1 cellular context compared by ENCODE assay signal in genomic region chr6:159969921-159970320, GRCh38.
A peak's percentile ranks its signal among the peaks of the same experiment; 100 is the strongest.
TF ChIP-seq lines count a peak whose summit lies in the region.

No MANE protein-coding gene starts in this region.

TF ChIP-seq in HepG2, 621 proteins besides CTCF, POLR2A, EP300 and RAD21 (continued from another document and continues in another):
- TF ChIP-seq ZNF570 (CRISPR knock-in tag; IDR thresholded peaks at IDR 0.05; ENCODE audit: borderline replicate concordance) (no peak), TFE3 (CRISPR knock-in tag; IDR thresholded peaks at IDR 0.05) (peak; percentile 70; the same call in 1 of the 2 replicates), ZNF3 (CRISPR knock-in tag; IDR thresholded peaks at IDR 0.05) (no peak), ZNF282 (IDR thresholded peaks at IDR 0.05; ENCODE audit: partially characterized antibody) (no peak), GATAD2A (CRISPR knock-in tag; IDR thresholded peaks at IDR 0.05) (0 out of 2 replicates have a peak, but pooled peaks have one; percentile 22), ZNF839 (CRISPR knock-in tag; IDR thresholded peaks at IDR 0.05; ENCODE audit: borderline replicate concordance) (no peak), PATZ1 (CRISPR knock-in tag; IDR thresholded peaks at IDR 0.05) (peak; percentile 11; the same call in 1 of the 2 replicates), PHF5A (CRISPR knock-in tag; IDR thresholded peaks at IDR 0.05; ENCODE audit: low read depth, unreplicated experiment) (no peak), SMARCC2 (IDR thresholded peaks at IDR 0.05) (no peak), PHF20 (CRISPR knock-in tag; IDR thresholded peaks at IDR 0.05) (no peak), KLF9 (CRISPR knock-in tag; IDR thresholded peaks at IDR 0.05; ENCODE audit: low read depth) (no peak), ZNF552 (CRISPR knock-in tag; IDR thresholded peaks at IDR 0.05; ENCODE audit: borderline replicate concordance) (no peak), POLR2AphosphoS2 (IDR thresholded peaks at IDR 0.05; ENCODE audit: low read depth, low read length) (peak; percentile 75; the same call in 1 of the 2 replicates), ZNF879 (CRISPR knock-in tag; IDR thresholded peaks at IDR 0.05) (no peak), ZNF737 (CRISPR knock-in tag; IDR thresholded peaks at IDR 0.05; ENCODE audit: borderline replicate concordance) (no peak), MTF1 (CRISPR knock-in tag; IDR thresholded peaks at IDR 0.05) (no peak), THAP11 (CRISPR knock-in tag; IDR thresholded peaks at IDR 0.05) (peak; percentile 38; the same call in 1 of the 2 replicates), ZFP41 (CRISPR knock-in tag; IDR thresholded peaks at IDR 0.05; ENCODE audit: borderline replicate concordance) (no peak), SIX4 (CRISPR knock-in tag; IDR thresholded peaks at IDR 0.05) (no peak), MTA3 (CRISPR knock-in tag; IDR thresholded peaks at IDR 0.05) (no peak), MEIS2 (CRISPR knock-in tag; IDR thresholded peaks at IDR 0.05) (no peak), PBX3 (CRISPR knock-in tag; IDR thresholded peaks at IDR 0.05; ENCODE audit: borderline replicate concordance) (no peak), CCAR2 (optimal IDR thresholded peaks at IDR 0.05; ENCODE audit: low read depth, low read length) (no peak), SP2 (CRISPR knock-in tag; IDR thresholded peaks at IDR 0.05) (no peak), STAG1 (CRISPR knock-in tag; IDR thresholded peaks at IDR 0.05) (peak; percentile 16), PITX1 (CRISPR knock-in tag; IDR thresholded peaks at IDR 0.05) (peak; percentile 78; the same call in 1 of the 2 replicates), ZNF749 (CRISPR knock-in tag; IDR thresholded peaks at IDR 0.05; ENCODE audit: borderline replicate concordance) (no peak), KDM1A (CRISPR knock-in tag; IDR thresholded peaks at IDR 0.05) (no peak), ZSCAN20 (CRISPR knock-in tag; IDR thresholded peaks at IDR 0.05; ENCODE audit: borderline replicate concordance) (0 out of 2 replicates have a peak, but pooled peaks have one; percentile 13)
- TF ChIP-seq, protein P1, sequence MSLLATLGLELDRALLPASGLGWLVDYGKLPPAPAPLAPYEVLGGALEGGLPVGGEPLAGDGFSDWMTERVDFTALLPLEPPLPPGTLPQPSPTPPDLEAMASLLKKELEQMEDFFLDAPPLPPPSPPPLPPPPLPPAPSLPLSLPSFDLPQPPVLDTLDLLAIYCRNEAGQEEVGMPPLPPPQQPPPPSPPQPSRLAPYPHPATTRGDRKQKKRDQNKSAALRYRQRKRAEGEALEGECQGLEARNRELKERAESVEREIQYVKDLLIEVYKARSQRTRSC (CRISPR knock-in tag; IDR thresholded peaks at IDR 0.05; ENCODE audit: low read depth): no peak
- TF ChIP-seq, protein P2, sequence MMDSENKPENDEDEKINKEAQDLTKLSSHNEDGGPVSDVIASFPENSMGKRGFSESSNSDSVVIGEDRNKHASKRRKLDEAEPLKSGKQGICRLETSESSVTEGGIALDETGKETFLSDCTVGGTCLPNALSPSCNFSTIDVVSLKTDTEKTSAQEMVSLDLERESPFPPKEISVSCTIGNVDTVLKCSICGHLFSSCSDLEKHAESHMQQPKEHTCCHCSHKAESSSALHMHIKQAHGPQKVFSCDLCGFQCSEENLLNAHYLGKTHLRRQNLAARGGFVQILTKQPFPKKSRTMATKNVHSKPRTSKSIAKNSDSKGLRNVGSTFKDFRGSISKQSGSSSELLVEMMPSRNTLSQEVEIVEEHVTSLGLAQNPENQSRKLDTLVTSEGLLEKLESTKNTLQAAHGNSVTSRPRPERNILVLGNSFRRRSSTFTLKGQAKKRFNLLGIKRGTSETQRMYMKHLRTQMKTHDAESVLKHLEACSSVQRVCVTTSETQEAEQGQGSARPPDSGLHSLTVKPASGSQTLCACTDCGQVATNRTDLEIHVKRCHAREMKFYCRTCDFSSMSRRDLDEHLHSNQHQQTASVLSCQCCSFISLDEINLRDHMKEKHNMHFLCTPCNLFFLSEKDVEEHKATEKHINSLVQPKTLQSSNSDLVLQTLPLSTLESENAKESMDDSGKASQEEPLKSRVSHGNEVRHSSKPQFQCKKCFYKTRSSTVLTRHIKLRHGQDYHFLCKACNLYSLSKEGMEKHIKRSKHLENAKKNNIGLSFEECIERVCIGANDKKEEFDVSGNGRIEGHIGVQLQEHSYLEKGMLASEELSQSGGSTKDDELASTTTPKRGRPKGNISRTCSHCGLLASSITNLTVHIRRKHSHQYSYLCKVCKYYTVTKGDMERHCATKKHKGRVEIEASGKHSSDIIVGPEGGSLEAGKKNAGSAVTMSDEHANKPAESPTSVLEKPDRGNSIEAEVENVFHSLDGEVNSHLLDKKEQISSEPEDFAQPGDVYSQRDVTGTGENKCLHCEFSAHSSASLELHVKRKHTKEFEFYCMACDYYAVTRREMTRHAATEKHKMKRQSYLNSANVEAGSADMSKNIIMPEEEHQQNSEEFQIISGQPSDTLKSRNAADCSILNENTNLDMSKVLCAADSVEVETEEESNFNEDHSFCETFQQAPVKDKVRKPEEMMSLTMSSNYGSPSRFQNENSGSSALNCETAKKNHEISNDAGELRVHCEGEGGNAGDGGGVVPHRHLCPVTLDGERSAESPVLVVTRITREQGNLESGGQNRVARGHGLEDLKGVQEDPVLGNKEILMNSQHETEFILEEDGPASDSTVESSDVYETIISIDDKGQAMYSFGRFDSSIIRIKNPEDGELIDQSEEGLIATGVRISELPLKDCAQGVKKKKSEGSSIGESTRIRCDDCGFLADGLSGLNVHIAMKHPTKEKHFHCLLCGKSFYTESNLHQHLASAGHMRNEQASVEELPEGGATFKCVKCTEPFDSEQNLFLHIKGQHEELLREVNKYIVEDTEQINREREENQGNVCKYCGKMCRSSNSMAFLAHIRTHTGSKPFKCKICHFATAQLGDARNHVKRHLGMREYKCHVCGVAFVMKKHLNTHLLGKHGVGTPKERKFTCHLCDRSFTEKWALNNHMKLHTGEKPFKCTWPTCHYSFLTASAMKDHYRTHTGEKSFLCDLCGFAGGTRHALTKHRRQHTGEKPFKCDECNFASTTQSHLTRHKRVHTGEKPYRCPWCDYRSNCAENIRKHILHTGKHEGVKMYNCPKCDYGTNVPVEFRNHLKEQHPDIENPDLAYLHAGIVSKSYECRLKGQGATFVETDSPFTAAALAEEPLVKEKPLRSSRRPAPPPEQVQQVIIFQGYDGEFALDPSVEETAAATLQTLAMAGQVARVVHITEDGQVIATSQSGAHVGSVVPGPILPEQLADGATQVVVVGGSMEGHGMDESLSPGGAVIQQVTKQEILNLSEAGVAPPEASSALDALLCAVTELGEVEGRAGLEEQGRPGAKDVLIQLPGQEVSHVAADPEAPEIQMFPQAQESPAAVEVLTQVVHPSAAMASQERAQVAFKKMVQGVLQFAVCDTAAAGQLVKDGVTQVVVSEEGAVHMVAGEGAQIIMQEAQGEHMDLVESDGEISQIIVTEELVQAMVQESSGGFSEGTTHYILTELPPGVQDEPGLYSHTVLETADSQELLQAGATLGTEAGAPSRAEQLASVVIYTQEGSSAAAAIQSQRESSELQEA (CRISPR knock-in tag; IDR thresholded peaks at IDR 0.05; ENCODE audit: not compliant biosample characterization): no peak
- TF ChIP-seq, protein P3, sequence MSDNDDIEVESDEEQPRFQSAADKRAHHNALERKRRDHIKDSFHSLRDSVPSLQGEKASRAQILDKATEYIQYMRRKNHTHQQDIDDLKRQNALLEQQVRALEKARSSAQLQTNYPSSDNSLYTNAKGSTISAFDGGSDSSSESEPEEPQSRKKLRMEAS (IDR thresholded peaks at IDR 0.05): peak; percentile 44
- TF ChIP-seq, protein P4, sequence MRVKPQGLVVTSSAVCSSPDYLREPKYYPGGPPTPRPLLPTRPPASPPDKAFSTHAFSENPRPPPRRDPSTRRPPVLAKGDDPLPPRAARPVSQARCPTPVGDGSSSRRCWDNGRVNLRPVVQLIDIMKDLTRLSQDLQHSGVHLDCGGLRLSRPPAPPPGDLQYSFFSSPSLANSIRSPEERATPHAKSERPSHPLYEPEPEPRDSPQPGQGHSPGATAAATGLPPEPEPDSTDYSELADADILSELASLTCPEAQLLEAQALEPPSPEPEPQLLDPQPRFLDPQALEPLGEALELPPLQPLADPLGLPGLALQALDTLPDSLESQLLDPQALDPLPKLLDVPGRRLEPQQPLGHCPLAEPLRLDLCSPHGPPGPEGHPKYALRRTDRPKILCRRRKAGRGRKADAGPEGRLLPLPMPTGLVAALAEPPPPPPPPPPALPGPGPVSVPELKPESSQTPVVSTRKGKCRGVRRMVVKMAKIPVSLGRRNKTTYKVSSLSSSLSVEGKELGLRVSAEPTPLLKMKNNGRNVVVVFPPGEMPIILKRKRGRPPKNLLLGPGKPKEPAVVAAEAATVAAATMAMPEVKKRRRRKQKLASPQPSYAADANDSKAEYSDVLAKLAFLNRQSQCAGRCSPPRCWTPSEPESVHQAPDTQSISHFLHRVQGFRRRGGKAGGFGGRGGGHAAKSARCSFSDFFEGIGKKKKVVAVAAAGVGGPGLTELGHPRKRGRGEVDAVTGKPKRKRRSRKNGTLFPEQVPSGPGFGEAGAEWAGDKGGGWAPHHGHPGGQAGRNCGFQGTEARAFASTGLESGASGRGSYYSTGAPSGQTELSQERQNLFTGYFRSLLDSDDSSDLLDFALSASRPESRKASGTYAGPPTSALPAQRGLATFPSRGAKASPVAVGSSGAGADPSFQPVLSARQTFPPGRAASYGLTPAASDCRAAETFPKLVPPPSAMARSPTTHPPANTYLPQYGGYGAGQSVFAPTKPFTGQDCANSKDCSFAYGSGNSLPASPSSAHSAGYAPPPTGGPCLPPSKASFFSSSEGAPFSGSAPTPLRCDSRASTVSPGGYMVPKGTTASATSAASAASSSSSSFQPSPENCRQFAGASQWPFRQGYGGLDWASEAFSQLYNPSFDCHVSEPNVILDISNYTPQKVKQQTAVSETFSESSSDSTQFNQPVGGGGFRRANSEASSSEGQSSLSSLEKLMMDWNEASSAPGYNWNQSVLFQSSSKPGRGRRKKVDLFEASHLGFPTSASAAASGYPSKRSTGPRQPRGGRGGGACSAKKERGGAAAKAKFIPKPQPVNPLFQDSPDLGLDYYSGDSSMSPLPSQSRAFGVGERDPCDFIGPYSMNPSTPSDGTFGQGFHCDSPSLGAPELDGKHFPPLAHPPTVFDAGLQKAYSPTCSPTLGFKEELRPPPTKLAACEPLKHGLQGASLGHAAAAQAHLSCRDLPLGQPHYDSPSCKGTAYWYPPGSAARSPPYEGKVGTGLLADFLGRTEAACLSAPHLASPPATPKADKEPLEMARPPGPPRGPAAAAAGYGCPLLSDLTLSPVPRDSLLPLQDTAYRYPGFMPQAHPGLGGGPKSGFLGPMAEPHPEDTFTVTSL (CRISPR knock-in tag; IDR thresholded peaks at IDR 0.05; ENCODE audit: borderline replicate concordance): no peak
- TF ChIP-seq, protein P5, sequence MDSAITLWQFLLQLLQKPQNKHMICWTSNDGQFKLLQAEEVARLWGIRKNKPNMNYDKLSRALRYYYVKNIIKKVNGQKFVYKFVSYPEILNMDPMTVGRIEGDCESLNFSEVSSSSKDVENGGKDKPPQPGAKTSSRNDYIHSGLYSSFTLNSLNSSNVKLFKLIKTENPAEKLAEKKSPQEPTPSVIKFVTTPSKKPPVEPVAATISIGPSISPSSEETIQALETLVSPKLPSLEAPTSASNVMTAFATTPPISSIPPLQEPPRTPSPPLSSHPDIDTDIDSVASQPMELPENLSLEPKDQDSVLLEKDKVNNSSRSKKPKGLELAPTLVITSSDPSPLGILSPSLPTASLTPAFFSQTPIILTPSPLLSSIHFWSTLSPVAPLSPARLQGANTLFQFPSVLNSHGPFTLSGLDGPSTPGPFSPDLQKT (CRISPR knock-in tag; IDR thresholded peaks at IDR 0.05; ENCODE audit: borderline replicate concordance): no peak
- TF ChIP-seq, protein P6, sequence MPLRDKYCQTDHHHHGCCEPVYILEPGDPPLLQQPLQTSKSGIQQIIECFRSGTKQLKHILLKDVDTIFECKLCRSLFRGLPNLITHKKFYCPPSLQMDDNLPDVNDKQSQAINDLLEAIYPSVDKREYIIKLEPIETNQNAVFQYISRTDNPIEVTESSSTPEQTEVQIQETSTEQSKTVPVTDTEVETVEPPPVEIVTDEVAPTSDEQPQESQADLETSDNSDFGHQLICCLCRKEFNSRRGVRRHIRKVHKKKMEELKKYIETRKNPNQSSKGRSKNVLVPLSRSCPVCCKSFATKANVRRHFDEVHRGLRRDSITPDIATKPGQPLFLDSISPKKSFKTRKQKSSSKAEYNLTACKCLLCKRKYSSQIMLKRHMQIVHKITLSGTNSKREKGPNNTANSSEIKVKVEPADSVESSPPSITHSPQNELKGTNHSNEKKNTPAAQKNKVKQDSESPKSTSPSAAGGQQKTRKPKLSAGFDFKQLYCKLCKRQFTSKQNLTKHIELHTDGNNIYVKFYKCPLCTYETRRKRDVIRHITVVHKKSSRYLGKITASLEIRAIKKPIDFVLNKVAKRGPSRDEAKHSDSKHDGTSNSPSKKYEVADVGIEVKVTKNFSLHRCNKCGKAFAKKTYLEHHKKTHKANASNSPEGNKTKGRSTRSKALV (CRISPR knock-in tag; IDR thresholded peaks at IDR 0.05): no peak
